Comparison of ENCODE assay signal across 1 cellular context in the genomic region with DNA sequence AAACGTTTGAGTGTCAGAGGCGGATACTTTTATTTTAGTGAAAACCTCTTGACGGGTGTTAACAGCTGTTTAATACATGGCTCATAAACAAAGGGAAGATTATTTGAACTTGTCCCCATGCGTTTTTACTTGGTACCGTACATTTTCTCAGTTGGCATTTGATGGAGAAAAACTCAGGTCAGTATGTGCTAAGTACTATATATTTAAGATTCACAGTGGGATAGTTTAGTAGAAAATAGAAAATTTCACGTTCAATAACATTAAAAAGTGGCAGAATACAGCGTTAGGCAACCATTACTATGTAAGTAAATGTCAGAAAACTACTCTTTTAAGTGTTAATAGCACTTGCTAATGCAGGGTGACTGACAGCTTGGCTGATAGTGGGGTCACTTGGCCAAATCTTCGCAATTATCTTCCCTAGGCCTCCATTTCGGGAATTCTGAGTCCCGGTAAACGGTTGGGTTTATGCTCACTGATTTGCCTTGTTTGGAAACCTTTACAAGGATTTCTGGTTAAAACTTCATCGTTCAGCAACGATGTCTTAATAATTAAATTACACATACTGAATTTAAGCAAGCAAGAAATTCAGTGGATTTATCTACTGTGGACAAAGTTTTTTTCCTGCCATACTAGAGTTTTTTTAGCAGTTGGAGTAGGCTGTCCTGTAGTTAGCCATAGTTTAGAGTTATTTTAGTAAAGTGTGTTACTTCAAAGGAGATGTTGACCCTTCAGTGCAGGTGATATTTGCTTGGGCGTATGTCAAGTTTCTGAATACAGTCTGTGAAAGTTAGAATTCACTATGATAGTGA.
TF ChIP-seq lines count a peak whose summit lies in the region.

No MANE protein-coding gene starts in this region.

TF ChIP-seq in endothelial cell of umbilical vein, 7 proteins besides CTCF, POLR2A, EP300 and RAD21 (continued from another document):
- TF ChIP-seq, protein P1, sequence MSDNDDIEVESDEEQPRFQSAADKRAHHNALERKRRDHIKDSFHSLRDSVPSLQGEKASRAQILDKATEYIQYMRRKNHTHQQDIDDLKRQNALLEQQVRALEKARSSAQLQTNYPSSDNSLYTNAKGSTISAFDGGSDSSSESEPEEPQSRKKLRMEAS (IDR thresholded peaks at IDR 0.05; ENCODE audit: insufficient read depth, insufficient read length), result no peak
- no peak for TF ChIP-seq POLR2AphosphoS5 (IDR thresholded peaks at IDR 0.05; ENCODE audit: insufficient read depth, low read depth, low read length)
- no peak for TF ChIP-seq JUN (IDR thresholded peaks at IDR 0.05; ENCODE audit: borderline replicate concordance, insufficient read depth, insufficient read length, low read depth)
- no peak for TF ChIP-seq GATA2 (IDR thresholded peaks at IDR 0.05; ENCODE audit: insufficient read depth, insufficient read length, low read depth, low read length)
